Comparison of ENCODE assay signal across 8 cellular contexts in the genomic region with DNA sequence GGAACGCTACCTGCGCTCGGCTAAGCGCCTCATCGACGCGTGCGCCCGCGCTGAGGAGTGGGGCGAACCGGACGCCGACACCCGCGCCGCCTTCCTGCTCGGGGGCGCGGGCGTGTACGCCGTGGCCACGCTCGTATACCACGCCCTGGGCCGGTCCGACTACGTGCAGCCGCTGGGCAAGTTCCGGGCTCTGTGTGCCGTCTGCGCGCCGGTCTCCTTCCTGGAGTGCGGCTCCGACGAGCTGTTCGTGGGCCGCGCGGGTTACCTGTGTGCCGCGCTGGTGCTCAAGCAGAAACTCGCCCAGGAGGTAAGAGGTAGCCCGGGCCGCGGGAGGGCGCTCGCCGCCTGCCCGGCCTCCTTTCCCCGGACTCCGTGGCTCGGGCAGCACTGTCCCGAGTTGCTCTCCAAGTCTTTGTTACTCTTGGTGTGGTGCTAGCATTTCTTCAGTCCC. TPM values are rescaled to one million over a fixed set of nuclear protein-coding genes. Genes with fewer than 3 reads are reported as not detected.
DNase-seq lines count a peak whose midpoint lies in the region; ATAC-seq and TF ChIP-seq lines count a peak whose summit lies in the region.
"Not testable (repeated sequence)": the region's sequence is repeated elsewhere in the genome, so short reads cannot be mapped to it uniquely, and the experiment has no call there.

No MANE protein-coding gene starts in this region.

- H3K9me3 ChIP-seq in DOHH2 (ENCODE audit: control insufficient read depth, insufficient read depth, low read length); left ventricle myocardium inferior (replicated peaks); stomach smooth muscle (ENCODE audit: control insufficient read depth in 2 of 2, low read length in 2 of 2): not testable (repeated sequence)

- H3K9me2 ChIP-seq in DOHH2 (replicated peaks; ENCODE audit: control insufficient read depth, low read length): not testable (repeated sequence)

- CTCF ChIA-PET in activated B cell treated with CpG ODN at 0.5 μM for 24 hours (lab: Charles Lee): not testable (repeated sequence)

- H3K36me3 ChIP-seq in DOHH2 (ENCODE audit: control insufficient read depth, low read length); brain microvascular endothelial cell (replicated peaks); left ventricle myocardium inferior; stomach smooth muscle (ENCODE audit: control insufficient read depth in 2 of 2, insufficient read depth in 2 of 2, low read length in 2 of 2): not testable (repeated sequence)

- not testable (repeated sequence) for H3K4me1 Mint-ChIP-seq in activated B cell treated with CpG ODN at 0.5 μM for 24 hours
- H3K4me1 Mint-ChIP-seq in natural killer cell: peaks cover 11 to 22% of the 10 kb centered on the region in 2 donors

- peaks cover 15% of the 10 kb centered on the region for H3K4me1 ChIP-seq in DOHH2 (ENCODE audit: control insufficient read depth, low read length)
- H3K4me1 ChIP-seq in left ventricle myocardium inferior; stomach smooth muscle (ENCODE audit: control insufficient read depth, insufficient read depth, low read length): not testable (repeated sequence)

- not testable (repeated sequence) for H4K20me1 ChIP-seq in DOHH2 (ENCODE audit: control insufficient read depth, insufficient read depth, low read depth, low read length)

- not testable (repeated sequence) for H3K36me3 Mint-ChIP-seq in activated B cell treated with CpG ODN at 0.5 μM for 24 hours (ENCODE audit: low read depth); natural killer cell

- H3K27me3 ChIP-seq in DOHH2 (ENCODE audit: control insufficient read depth, low read length); brain microvascular endothelial cell (replicated peaks); left ventricle myocardium inferior (ENCODE audit: low read depth); stomach smooth muscle (ENCODE audit: control insufficient read depth in 1 of 2, insufficient read depth in 2 of 2, low read length in 2 of 2): not testable (repeated sequence)

- H3K4me3 Mint-ChIP-seq in activated B cell treated with CpG ODN at 0.5 μM for 24 hours: peak overlapping the region; percentile 73
- peak overlapping the region; percentile 84 for H3K4me3 Mint-ChIP-seq in natural killer cell

- H3K27ac ChIP-seq in DOHH2 (ENCODE audit: low read depth, low read length); brain microvascular endothelial cell; left ventricle myocardium inferior (replicated peaks); stomach smooth muscle (ENCODE audit: low read length): not testable (repeated sequence)

- DNase-seq in NCI-H526 (lab: John Stamatoyannopoulos, UW) (peak; percentile 73 to 91), left ventricle myocardium inferior (peak; percentile 12), natural killer cell (peak; percentile 17)
- not testable (repeated sequence) for DNase-seq in activated B cell treated with CpG ODN at 0.5 μM for 24 hours, brain microvascular endothelial cell

- H3K4me2 ChIP-seq in DOHH2 (ENCODE audit: low read length): peak overlapping the region; percentile 60

- POLR2A ChIA-PET in activated B cell treated with CpG ODN at 0.5 μM for 24 hours (lab: Charles Lee): not testable (repeated sequence)

- intact Hi-C loops in activated B cell treated with CpG ODN at 0.5 μM for 24 hours (cut with micrococcal nuclease); left ventricle myocardium inferior (cut with micrococcal nuclease); natural killer cell (cut with micrococcal nuclease): not testable (repeated sequence)

- H3F3A ChIP-seq in DOHH2 (ENCODE audit: control insufficient read depth, insufficient read depth): not testable (repeated sequence)

- not testable (repeated sequence) for H3K79me2 ChIP-seq in DOHH2 (ENCODE audit: control insufficient read depth, low read length)

- peak; percentile 81 for ATAC-seq in HG03439 (IDR thresholded peaks at IDR 0.05; ENCODE audit: unreplicated experiment)
- ATAC-seq in activated B cell treated with CpG ODN at 0.5 μM for 24 hours (ENCODE audit: low read depth): peak; percentile 25
- peak; percentile 63 to 80 (median 73) for ATAC-seq in natural killer cell

- peak overlapping the region in 1 of 2 donors; percentile 44 for H3K9ac ChIP-seq in stomach smooth muscle (ENCODE audit: low read length in 2 of 2)

- H3K27me3 Mint-ChIP-seq in activated B cell treated with CpG ODN at 0.5 μM for 24 hours; natural killer cell (ENCODE audit: low read depth in 2 of 2): not testable (repeated sequence)

- in situ Hi-C loops in brain microvascular endothelial cell (cut with HindIII; ENCODE audit: low pct_ligation_motif_present, low sequenced_read_pairs): not testable (repeated sequence)

- H3K27ac Mint-ChIP-seq in activated B cell treated with CpG ODN at 0.5 μM for 24 hours: not testable (repeated sequence)
- peak overlapping the region; percentile 67 to 83 for H3K27ac Mint-ChIP-seq in natural killer cell

- TF ChIP-seq CTCF in DOHH2 (IDR thresholded peaks at IDR 0.05; ENCODE audit: low read depth, low read length, poor library complexity, severe bottlenecking) (peak; percentile 28), brain microvascular endothelial cell (IDR thresholded peaks at IDR 0.05; ENCODE audit: low read depth, low read length, missing control alignments) (peak; percentile 44), left ventricle myocardium inferior (IDR thresholded peaks at IDR 0.05; ENCODE audit: borderline replicate concordance) (peak; percentile 32)
- TF ChIP-seq CTCF in activated B cell treated with CpG ODN at 0.5 μM for 24 hours (IDR thresholded peaks at IDR 0.05); natural killer cell (IDR thresholded peaks at IDR 0.05): not testable (repeated sequence)

- H3K4me3 ChIP-seq in DOHH2 (ENCODE audit: low read length): peak overlapping the region; percentile 51
- H3K4me3 ChIP-seq in brain microvascular endothelial cell (ENCODE audit: low read depth, low read length): peak overlapping the region; percentile 29
- peak overlapping the region; percentile 59 for H3K4me3 ChIP-seq in left ventricle myocardium inferior
- H3K4me3 ChIP-seq in stomach smooth muscle (ENCODE audit: low read length in 2 of 2): peak overlapping the region; percentile 67 to 71

- H3K9me3 Mint-ChIP-seq in activated B cell treated with CpG ODN at 0.5 μM for 24 hours, natural killer cell: not testable (repeated sequence)

RNA-seq across cellular contexts. Expression of a gene that starts 0.7 kb away (rescaled TPM):
- total RNA-seq in activated B cell treated with CpG ODN at 0.5 μM for 24 hours: 0.09 and 0.12 TPM in 2 replicates
- 0.27 TPM for total RNA-seq in left ventricle myocardium inferior
- 1 to 10 TPM; 2.0 to 2.7 (median 2.6) TPM for total RNA-seq in natural killer cell

Comparison
In these comparisons a context has a peak if more than half of its experiments do, and no peak if none do; other contexts are left out.
1. ATAC-seq: peak in every context shown above with its lines; median percentile 81 in HG03439; 73 in natural killer cell; 25 in activated B cell treated with CpG ODN at 0.5 μM for 24 hours.